Comparison of ENCODE assay signal across 1 cellular context in the genomic region with DNA sequence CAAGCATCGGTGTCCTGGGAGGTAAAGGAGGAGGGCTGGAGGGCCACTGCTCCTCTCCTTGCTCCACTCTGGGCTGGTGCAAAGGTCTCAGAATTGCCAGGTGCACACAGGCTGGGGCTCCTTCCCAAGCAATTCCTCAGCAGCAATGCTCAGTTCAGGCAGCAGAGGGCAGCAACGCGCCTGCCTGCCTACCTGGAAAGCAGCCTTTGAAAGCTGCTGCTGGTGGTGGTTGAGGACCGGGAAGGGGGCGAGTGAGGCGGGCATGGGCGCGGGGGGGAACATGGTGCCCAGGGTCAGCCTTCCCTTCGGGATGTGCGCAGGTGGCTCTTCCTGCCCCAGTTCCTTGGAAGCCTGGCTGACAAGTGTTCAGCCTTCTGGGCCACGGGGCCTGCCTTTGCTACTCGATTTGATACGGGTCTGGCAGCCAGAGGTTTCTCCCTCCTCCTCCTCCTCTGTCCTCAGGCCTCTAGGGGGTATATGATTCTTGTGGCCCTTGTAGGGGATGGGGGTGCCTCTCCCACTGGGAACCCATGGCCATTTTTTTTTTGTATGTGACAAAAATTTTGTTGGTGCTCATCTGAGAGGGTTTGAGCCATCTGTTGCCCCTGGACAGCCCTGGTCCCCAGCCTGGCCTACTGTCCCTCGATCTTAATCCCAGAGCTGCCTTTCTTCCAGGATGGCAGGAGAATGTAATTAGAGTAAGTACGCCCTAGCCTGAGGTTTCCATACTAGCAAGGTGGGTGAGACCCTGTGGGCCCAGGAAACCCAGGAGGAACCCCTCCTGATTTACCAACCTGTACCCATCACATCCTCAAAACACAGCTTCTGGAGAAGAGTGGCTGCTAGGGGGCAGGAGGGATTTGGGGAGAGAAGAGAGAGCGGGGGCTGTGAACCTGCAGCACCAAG.
TF ChIP-seq lines count a peak whose summit lies in the region.

No MANE protein-coding gene starts in this region.

TF ChIP-seq in H1, 55 proteins besides CTCF, POLR2A, EP300 and RAD21:
- TF ChIP-seq POLR2AphosphoS5 (IDR thresholded peaks at IDR 0.05; ENCODE audit: low read depth, low read length): peak; percentile 11; the same call in 1 of the 2 replicates
- TF ChIP-seq, protein P1, sequence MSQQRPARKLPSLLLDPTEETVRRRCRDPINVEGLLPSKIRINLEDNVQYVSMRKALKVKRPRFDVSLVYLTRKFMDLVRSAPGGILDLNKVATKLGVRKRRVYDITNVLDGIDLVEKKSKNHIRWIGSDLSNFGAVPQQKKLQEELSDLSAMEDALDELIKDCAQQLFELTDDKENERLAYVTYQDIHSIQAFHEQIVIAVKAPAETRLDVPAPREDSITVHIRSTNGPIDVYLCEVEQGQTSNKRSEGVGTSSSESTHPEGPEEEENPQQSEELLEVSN (IDR thresholded peaks at IDR 0.05): no peak
- TF ChIP-seq EGR1 (IDR thresholded peaks at IDR 0.05; ENCODE audit: borderline replicate concordance, low read depth, low read length): no peak
- no peak for TF ChIP-seq CHD1 (IDR thresholded peaks at IDR 0.05; ENCODE audit: low read depth, low read length)
- no peak for TF ChIP-seq PHF8 (conservative IDR thresholded peaks at IDR 0.05; ENCODE audit: low read depth, low read length)
- no peak for TF ChIP-seq SIN3A (conservative IDR thresholded peaks at IDR 0.05 in 1 of 2, IDR thresholded peaks at IDR 0.05 in 1 of 2; ENCODE audit: low read depth in 1 of 2, low read length in 2 of 2)
- TF ChIP-seq SP1 (IDR thresholded peaks at IDR 0.05; ENCODE audit: low read depth, low read length): no peak
- TF ChIP-seq YY1 (IDR thresholded peaks at IDR 0.05; ENCODE audit: low read depth, low read length): peak; percentile 44; the same call in 1 of the 2 replicates
- TF ChIP-seq ZNF274 (IDR thresholded peaks at IDR 0.05; ENCODE audit: borderline replicate concordance, extremely low read depth, low read length): no peak
- TF ChIP-seq SRF (IDR thresholded peaks at IDR 0.05; ENCODE audit: low read depth, low read length): no peak
- no peak for TF ChIP-seq FOSL1 (IDR thresholded peaks at IDR 0.05; ENCODE audit: insufficient read depth, low read depth, low read length)
- no peak for TF ChIP-seq TAF7 (optimal IDR thresholded peaks at IDR 0.05; ENCODE audit: borderline replicate concordance, low read depth, low read length)
- TF ChIP-seq CBX8 (IDR thresholded peaks at IDR 0.05; ENCODE audit: borderline replicate concordance, low read depth, low read length): no peak
- TF ChIP-seq CTBP2 (IDR thresholded peaks at IDR 0.05; ENCODE audit: borderline replicate concordance, insufficient read depth, insufficient read length, low read length): no peak
- peak; percentile 12; the same call in 1 of the 2 replicates for TF ChIP-seq BRCA1 (IDR thresholded peaks at IDR 0.05; ENCODE audit: low read depth, low read length)
- 0 out of 2 replicates have a peak, but pooled peaks have one; percentile 14 for TF ChIP-seq TAF1 (IDR thresholded peaks at IDR 0.05; ENCODE audit: low read depth, low read length)
- TF ChIP-seq RFX5 (IDR thresholded peaks at IDR 0.05; ENCODE audit: borderline replicate concordance, low read depth, low read length): no peak
- TF ChIP-seq SAP30 (IDR thresholded peaks at IDR 0.05; ENCODE audit: insufficient read depth, insufficient replicate concordance, low read length): no peak
- no peak for TF ChIP-seq RBBP5 (IDR thresholded peaks at IDR 0.05; ENCODE audit: borderline replicate concordance, low read depth, low read length)
- no peak for TF ChIP-seq BCL11A (IDR thresholded peaks at IDR 0.05; ENCODE audit: low read depth in 2 of 2, low read length in 2 of 2)
- TF ChIP-seq, protein P2, sequence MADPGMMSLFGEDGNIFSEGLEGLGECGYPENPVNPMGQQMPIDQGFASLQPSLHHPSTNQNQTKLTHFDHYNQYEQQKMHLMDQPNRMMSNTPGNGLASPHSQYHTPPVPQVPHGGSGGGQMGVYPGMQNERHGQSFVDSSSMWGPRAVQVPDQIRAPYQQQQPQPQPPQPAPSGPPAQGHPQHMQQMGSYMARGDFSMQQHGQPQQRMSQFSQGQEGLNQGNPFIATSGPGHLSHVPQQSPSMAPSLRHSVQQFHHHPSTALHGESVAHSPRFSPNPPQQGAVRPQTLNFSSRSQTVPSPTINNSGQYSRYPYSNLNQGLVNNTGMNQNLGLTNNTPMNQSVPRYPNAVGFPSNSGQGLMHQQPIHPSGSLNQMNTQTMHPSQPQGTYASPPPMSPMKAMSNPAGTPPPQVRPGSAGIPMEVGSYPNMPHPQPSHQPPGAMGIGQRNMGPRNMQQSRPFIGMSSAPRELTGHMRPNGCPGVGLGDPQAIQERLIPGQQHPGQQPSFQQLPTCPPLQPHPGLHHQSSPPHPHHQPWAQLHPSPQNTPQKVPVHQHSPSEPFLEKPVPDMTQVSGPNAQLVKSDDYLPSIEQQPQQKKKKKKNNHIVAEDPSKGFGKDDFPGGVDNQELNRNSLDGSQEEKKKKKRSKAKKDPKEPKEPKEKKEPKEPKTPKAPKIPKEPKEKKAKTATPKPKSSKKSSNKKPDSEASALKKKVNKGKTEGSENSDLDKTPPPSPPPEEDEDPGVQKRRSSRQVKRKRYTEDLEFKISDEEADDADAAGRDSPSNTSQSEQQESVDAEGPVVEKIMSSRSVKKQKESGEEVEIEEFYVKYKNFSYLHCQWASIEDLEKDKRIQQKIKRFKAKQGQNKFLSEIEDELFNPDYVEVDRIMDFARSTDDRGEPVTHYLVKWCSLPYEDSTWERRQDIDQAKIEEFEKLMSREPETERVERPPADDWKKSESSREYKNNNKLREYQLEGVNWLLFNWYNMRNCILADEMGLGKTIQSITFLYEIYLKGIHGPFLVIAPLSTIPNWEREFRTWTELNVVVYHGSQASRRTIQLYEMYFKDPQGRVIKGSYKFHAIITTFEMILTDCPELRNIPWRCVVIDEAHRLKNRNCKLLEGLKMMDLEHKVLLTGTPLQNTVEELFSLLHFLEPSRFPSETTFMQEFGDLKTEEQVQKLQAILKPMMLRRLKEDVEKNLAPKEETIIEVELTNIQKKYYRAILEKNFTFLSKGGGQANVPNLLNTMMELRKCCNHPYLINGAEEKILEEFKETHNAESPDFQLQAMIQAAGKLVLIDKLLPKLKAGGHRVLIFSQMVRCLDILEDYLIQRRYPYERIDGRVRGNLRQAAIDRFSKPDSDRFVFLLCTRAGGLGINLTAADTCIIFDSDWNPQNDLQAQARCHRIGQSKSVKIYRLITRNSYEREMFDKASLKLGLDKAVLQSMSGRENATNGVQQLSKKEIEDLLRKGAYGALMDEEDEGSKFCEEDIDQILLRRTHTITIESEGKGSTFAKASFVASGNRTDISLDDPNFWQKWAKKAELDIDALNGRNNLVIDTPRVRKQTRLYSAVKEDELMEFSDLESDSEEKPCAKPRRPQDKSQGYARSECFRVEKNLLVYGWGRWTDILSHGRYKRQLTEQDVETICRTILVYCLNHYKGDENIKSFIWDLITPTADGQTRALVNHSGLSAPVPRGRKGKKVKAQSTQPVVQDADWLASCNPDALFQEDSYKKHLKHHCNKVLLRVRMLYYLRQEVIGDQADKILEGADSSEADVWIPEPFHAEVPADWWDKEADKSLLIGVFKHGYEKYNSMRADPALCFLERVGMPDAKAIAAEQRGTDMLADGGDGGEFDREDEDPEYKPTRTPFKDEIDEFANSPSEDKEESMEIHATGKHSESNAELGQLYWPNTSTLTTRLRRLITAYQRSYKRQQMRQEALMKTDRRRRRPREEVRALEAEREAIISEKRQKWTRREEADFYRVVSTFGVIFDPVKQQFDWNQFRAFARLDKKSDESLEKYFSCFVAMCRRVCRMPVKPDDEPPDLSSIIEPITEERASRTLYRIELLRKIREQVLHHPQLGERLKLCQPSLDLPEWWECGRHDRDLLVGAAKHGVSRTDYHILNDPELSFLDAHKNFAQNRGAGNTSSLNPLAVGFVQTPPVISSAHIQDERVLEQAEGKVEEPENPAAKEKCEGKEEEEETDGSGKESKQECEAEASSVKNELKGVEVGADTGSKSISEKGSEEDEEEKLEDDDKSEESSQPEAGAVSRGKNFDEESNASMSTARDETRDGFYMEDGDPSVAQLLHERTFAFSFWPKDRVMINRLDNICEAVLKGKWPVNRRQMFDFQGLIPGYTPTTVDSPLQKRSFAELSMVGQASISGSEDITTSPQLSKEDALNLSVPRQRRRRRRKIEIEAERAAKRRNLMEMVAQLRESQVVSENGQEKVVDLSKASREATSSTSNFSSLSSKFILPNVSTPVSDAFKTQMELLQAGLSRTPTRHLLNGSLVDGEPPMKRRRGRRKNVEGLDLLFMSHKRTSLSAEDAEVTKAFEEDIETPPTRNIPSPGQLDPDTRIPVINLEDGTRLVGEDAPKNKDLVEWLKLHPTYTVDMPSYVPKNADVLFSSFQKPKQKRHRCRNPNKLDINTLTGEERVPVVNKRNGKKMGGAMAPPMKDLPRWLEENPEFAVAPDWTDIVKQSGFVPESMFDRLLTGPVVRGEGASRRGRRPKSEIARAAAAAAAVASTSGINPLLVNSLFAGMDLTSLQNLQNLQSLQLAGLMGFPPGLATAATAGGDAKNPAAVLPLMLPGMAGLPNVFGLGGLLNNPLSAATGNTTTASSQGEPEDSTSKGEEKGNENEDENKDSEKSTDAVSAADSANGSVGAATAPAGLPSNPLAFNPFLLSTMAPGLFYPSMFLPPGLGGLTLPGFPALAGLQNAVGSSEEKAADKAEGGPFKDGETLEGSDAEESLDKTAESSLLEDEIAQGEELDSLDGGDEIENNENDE (IDR thresholded peaks at IDR 0.05; ENCODE audit: insufficient replicate concordance, low read length): no peak
- TF ChIP-seq JUND (IDR thresholded peaks at IDR 0.05; ENCODE audit: low read length): 0 out of 2 replicates have a peak, but pooled peaks have one; percentile 11
- TF ChIP-seq TEAD4 (IDR thresholded peaks at IDR 0.05; ENCODE audit: low read depth, low read length): 0 out of 2 replicates have a peak, but pooled peaks have one; percentile 44
- TF ChIP-seq RNF2 (IDR thresholded peaks at IDR 0.05; ENCODE audit: borderline replicate concordance, low read depth, low read length, missing control alignments, poor library complexity, severe bottlenecking): no peak
- TF ChIP-seq ASH2L (IDR thresholded peaks at IDR 0.05; ENCODE audit: low read length): no peak
